Comparison of ENCODE assay signal across 21 cellular contexts in genomic region chr4:27046851-27047250, GRCh38.
"Had no signal": no experiment of that assay in that cellular context is flagged by ENCODE, and none has a peak within 500 bp of the region (broad histone marks: within the 10 kb centered on the region; RNA-seq: fewer than 3 reads in every experiment).

No MANE protein-coding gene starts in this region.

- H3K27ac ChIP-seq: breast epithelium, gastroesophageal sphincter, hepatocyte, ovary, skin epidermis, uterus had no signal

- FAIRE-seq: endothelial cell of umbilical vein had no signal

- H3K27me3 ChIP-seq: breast epithelium, hepatocyte, ovary had no signal

- H2AFZ ChIP-seq: hepatocyte had no signal

- H3K9me3 ChIP-seq: breast epithelium, ovary, uterus had no signal

- H3K4me2 ChIP-seq: hepatocyte had no signal

- DNase-seq: activated CD4-positive, alpha-beta T cell treated with anti-CD3 and anti-CD28 coated beads for 36 hours; activated CD4-positive, CD25-positive, alpha-beta regulatory T cell; activated CD8-positive, alpha-beta memory T cell treated with anti-CD3 and anti-CD28 coated beads, Interleukin-2, amount 10 ng/mL, durations not matched to agents 7 days and 5 days; activated CD8-positive, alpha-beta T cell treated with anti-CD3 and anti-CD28 coated beads, Interleukin-2, amount 10 ng/mL, durations not matched to agents 7 days and 5 days; activated naive CD4-positive, alpha-beta T cell; activated T-cell treated with anti-CD3 and anti-CD28 coated beads, Interleukin-2, amount 50 U/mL, for 72 hours; central memory CD4-positive, alpha-beta T cell; islet precursor cell; left ventricle myocardium superior; naive thymus-derived CD4-positive, alpha-beta T cell; ovary; stimulated activated CD4-positive, alpha-beta T cell treated with anti-CD3 and anti-CD28 coated beads, Interleukin-12 subunit alpha, Interleukin-12 subunit beta, amount 100 ng/mL, for 4 hours; stimulated activated CD4-positive, alpha-beta T cell treated with anti-CD3 and anti-CD28 coated beads, Interleukin-4, amount 100 ng/mL, for 1 hour; uterus had no signal

- H3K4me1 ChIP-seq: breast epithelium, uterus had no signal

- H3K36me3 ChIP-seq: breast epithelium, gastroesophageal sphincter, ovary, uterus had no signal

- ATAC-seq: activated CD4-positive, alpha-beta T cell treated with anti-CD3 and anti-CD28 coated beads for 36 hours; activated CD8-positive, alpha-beta memory T cell treated with anti-CD3 and anti-CD28 coated beads, Interleukin-2, amount 10 ng/mL, durations not matched to agents 7 days and 5 days; activated CD8-positive, alpha-beta T cell treated with anti-CD3 and anti-CD28 coated beads, Interleukin-2, amount 10 ng/mL, durations not matched to agents 7 days and 5 days; activated naive CD4-positive, alpha-beta T cell treated with anti-CD3 and anti-CD28 coated beads, Interleukin-2, amount 50 U/mL, for 72 hours; activated T-cell treated with anti-CD3 and anti-CD28 coated beads, Interleukin-2, amount 50 U/mL, for 72 hours; gastroesophageal sphincter; left ventricle myocardium superior; naive thymus-derived CD4-positive, alpha-beta T cell; sciatic nerve had no signal

- H3K4me3 ChIP-seq: breast epithelium, gastroesophageal sphincter, hepatocyte, ovary, skin epidermis, uterus had no signal
